Comparison of ENCODE assay signal across 23 cellular contexts in the genomic region with DNA sequence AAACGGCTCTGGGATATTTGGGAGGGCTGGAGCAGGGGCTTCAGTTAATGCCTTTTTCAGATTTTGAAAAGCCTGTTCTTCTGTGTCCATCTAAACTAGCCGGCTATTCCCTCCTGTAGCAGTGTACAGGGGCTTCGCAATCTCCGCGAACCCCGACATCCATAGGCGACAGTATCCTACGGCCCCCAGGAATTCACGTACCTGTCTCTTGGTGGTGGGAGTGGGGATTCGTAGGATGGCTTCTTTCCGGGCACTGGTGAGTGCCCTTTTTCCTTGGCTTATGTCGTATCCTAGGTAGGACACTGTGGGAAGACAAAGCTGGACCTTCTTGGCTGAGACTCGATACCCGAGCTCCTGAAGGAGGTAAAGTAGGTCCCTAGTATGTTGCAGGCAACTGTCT.
"Had no signal": no experiment of that assay in that cellular context is flagged by ENCODE, and none has a peak within 500 bp of the region (broad histone marks: within the 10 kb centered on the region; RNA-seq: fewer than 3 reads in every experiment).

No MANE protein-coding gene starts in this region.

- H3K9me3 ChIP-seq: esophagus muscularis mucosa, gastroesophageal sphincter, heart left ventricle, left lung had no signal

- H3K27ac ChIP-seq: coronary artery, dorsolateral prefrontal cortex, esophagus muscularis mucosa, foreskin keratinocyte, gastroesophageal sphincter, heart left ventricle, hepatocyte, left lung had no signal

- H3K4me2 ChIP-seq: hepatocyte had no signal

- H3K36me3 ChIP-seq: esophagus muscularis mucosa, gastroesophageal sphincter, heart left ventricle, left lung had no signal

- H3K4me1 ChIP-seq: foreskin keratinocyte, gastroesophageal sphincter, heart left ventricle, left lung had no signal

- H3K27ac Mint-ChIP-seq: memory B cell had no signal

- H3K4me3 ChIP-seq: coronary artery, dorsolateral prefrontal cortex, esophagus muscularis mucosa, gastroesophageal sphincter, heart left ventricle, hepatocyte, left lung, lung had no signal

- H3K4me1 Mint-ChIP-seq: memory B cell had no signal

- ATAC-seq: foreskin keratinocyte, gastroesophageal sphincter, heart left ventricle, left cardiac atrium, left lung, left ventricle myocardium superior had no signal

- H3K4me3 Mint-ChIP-seq: memory B cell had no signal

- H2AFZ ChIP-seq: hepatocyte had no signal

- FAIRE-seq: colon, endothelial cell of umbilical vein, frontal cortex, islet of Langerhans, keratinocyte had no signal

- DNase-seq: dermis blood vessel endothelial cell; dorsolateral prefrontal cortex; effector CD4-positive, alpha-beta T cell; effector memory CD4-positive, alpha-beta T cell; foreskin keratinocyte; heart left ventricle; hypothalamus; left cardiac atrium; left lung; left ventricle myocardium superior; mesendoderm; midbrain had no signal

- H3K79me2 ChIP-seq: hepatocyte had no signal
